ENCODE assay signal across 9 cellular contexts in the genomic region with DNA sequence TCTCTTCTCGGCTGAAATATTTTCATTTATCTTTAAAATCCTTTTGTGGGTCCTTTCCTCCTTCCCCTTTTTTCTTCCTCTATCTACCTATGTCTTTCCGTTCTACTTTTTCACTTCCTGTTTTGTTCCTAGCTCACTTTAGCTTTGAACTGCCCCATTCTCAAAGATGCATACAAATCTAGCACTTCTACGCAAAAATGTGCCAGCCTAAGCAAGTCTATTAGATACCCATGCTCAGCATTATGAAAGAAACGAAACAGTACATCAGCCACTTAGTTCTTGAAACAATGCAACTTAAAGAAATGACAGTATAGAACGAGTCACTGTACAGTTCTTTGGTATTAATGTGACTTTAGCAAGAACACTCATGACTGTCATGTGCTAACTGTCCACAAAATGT. TPM values are rescaled to one million over a fixed set of nuclear protein-coding genes. Genes with fewer than 3 reads are reported as not detected.
DNase-seq lines count a peak whose midpoint lies in the region; ATAC-seq and TF ChIP-seq lines count a peak whose summit lies in the region.
"Had no signal": no experiment of that assay in that cellular context is flagged by ENCODE, and none has a peak within 500 bp of the region (broad histone marks: within the 10 kb centered on the region; RNA-seq: fewer than 3 reads in every experiment).

No MANE protein-coding gene starts in this region.

- no peaks in the 10 kb centered on the region for H3K4me1 Mint-ChIP-seq in natural killer cell treated with Interleukin-12 subunit alpha and Interleukin-12 subunit beta and Interleukin-15 and Interleukin-18, amount 100 ng/mL, for 72 hours (ENCODE audit: low read depth in 2 of 2)

- TF ChIP-seq POLR2A in testis (IDR thresholded peaks at IDR 0.05) (no peak), sigmoid colon (IDR thresholded peaks at IDR 0.05) (no peak)

- H3K4me2 ChIP-seq in OCI-LY3 (ENCODE audit: low read length) = peak overlapping the region; percentile 62

- H3K4me3 Mint-ChIP-seq in natural killer cell treated with Interleukin-12 subunit alpha and Interleukin-12 subunit beta and Interleukin-15 and Interleukin-18, amount 100 ng/mL, for 72 hours = no peak overlapping the region

- 84 to 90% methylated on average over 5 of the region's 5 CpGs for WGBS in testis, 2 donors
- 55 to 83% methylated on average over 5 of the region's 5 CpGs for WGBS in sigmoid colon, 2 donors

- no peak overlapping the region for H2AFZ ChIP-seq in OCI-LY3 (ENCODE audit: low read depth, low read length)

- ATAC-seq in GM19324 (IDR thresholded peaks at IDR 0.05; ENCODE audit: low FRiP score, unreplicated experiment) = peak; percentile 64
- peak; percentile 36 for ATAC-seq in HG03039 (IDR thresholded peaks at IDR 0.05; ENCODE audit: unreplicated experiment)
- no peak for ATAC-seq in natural killer cell treated with Interleukin-12 subunit alpha and Interleukin-12 subunit beta and Interleukin-15 and Interleukin-18, amount 100 ng/mL, for 72 hours

- H3K9me3 Mint-ChIP-seq in natural killer cell treated with Interleukin-12 subunit alpha and Interleukin-12 subunit beta and Interleukin-15 and Interleukin-18, amount 100 ng/mL, for 72 hours = no peaks in the 10 kb centered on the region

- H3K4me3 ChIP-seq in OCI-LY3 (ENCODE audit: low read length) = peak overlapping the region; percentile 35; the same call in 1 of the 2 replicates
- no peak overlapping the region for H3K4me3 ChIP-seq in testis
- no peak overlapping the region for H3K4me3 ChIP-seq in sigmoid colon
- H3K4me3 ChIP-seq: heart left ventricle had no signal

- intact Hi-C loops in testis (cut with DNase I; ENCODE audit: low total_unique reads) (no loop called here), sigmoid colon (cut with DNase I) (no loop called here)

- no peaks in the 10 kb centered on the region for H4K20me1 ChIP-seq in OCI-LY3 (ENCODE audit: insufficient read depth, low read length)

- H3K79me2 ChIP-seq in OCI-LY3 (ENCODE audit: low read length) = no peaks in the 10 kb centered on the region

- H3K27me3 Mint-ChIP-seq in natural killer cell treated with Interleukin-12 subunit alpha and Interleukin-12 subunit beta and Interleukin-15 and Interleukin-18, amount 100 ng/mL, for 72 hours = peaks cover 0 to 8% of the 10 kb centered on the region in 2 donors

- TF ChIP-seq CTCF in OCI-LY3 (IDR thresholded peaks at IDR 0.05; ENCODE audit: low read depth, low read length) = no peak
- no peak for TF ChIP-seq CTCF in testis (IDR thresholded peaks at IDR 0.05)
- no peak for TF ChIP-seq CTCF in sigmoid colon (IDR thresholded peaks at IDR 0.05)

- H3K4me1 ChIP-seq in OCI-LY3 (ENCODE audit: low read length) (peaks cover 52% of the 10 kb centered on the region), testis (no peaks in the 10 kb centered on the region), sigmoid colon (no peaks in the 10 kb centered on the region)

- no peak overlapping the region for H3K27ac Mint-ChIP-seq in natural killer cell treated with Interleukin-12 subunit alpha and Interleukin-12 subunit beta and Interleukin-15 and Interleukin-18, amount 100 ng/mL, for 72 hours

- H3K27me3 ChIP-seq in OCI-LY3 (ENCODE audit: low read depth, low read length) (no peaks in the 10 kb centered on the region), testis (no peaks in the 10 kb centered on the region), sigmoid colon (no peaks in the 10 kb centered on the region)
- H3K27me3 ChIP-seq: heart left ventricle had no signal

- H3K36me3 ChIP-seq in OCI-LY3 (replicated peaks; ENCODE audit: low read depth, low read length) = peaks cover 5% of the 10 kb centered on the region
- H3K36me3 ChIP-seq in testis (ENCODE audit: low read depth, missing control alignments) = no peaks in the 10 kb centered on the region
- H3K36me3 ChIP-seq in sigmoid colon = no peaks in the 10 kb centered on the region
- H3K36me3 ChIP-seq: heart left ventricle had no signal

- DNase-seq in AML-193 (lab: John Stamatoyannopoulos, UW) = peak; percentile 80 to 81
- DNase-seq in amygdala (lab: John Stamatoyannopoulos, UW) = no peak
- no peak for DNase-seq in natural killer cell treated with Interleukin-12 subunit alpha and Interleukin-12 subunit beta and Interleukin-15 and Interleukin-18, amount 100 ng/mL, for 72 hours (ENCODE audit: low spot score)
- DNase-seq in testis = no peak
- DNase-seq in sigmoid colon = no peak
- DNase-seq: heart left ventricle had no signal

- no peaks in the 10 kb centered on the region for H3K36me3 Mint-ChIP-seq in natural killer cell treated with Interleukin-12 subunit alpha and Interleukin-12 subunit beta and Interleukin-15 and Interleukin-18, amount 100 ng/mL, for 72 hours

- TF ChIP-seq EP300 in sigmoid colon (IDR thresholded peaks at IDR 0.05) = no peak

- peak overlapping the region; percentile 33; the same call in 1 of the 2 replicates for H3K9ac ChIP-seq in OCI-LY3 (ENCODE audit: low read length)

- H3K27ac ChIP-seq in OCI-LY3 (ENCODE audit: low read length) (peak overlapping the region; percentile 84), testis (no peak overlapping the region), sigmoid colon (no peak overlapping the region)

- H3K9me3 ChIP-seq in OCI-LY3 (ENCODE audit: insufficient read depth, low read length) = no peaks in the 10 kb centered on the region
- no peaks in the 10 kb centered on the region for H3K9me3 ChIP-seq in testis
- H3K9me3 ChIP-seq in sigmoid colon = no peaks in the 10 kb centered on the region

RNA-seq across cellular contexts. Expression of a gene that starts 47.3 kb away (rescaled TPM):
- total RNA-seq in natural killer cell treated with Interleukin-12 subunit alpha and Interleukin-12 subunit beta and Interleukin-15 and Interleukin-18, amount 100 ng/mL, for 72 hours = 1 to 10 TPM in 1 of 2 donors, under 1 TPM in 1; 0.74 to 1.1 TPM
- total RNA-seq in testis = 10 to 100 TPM; 26.6 to 32.7 TPM
- polyA plus RNA-seq in testis (ENCODE audit: insufficient read depth, low read depth, low replicate concordance) = 21.5 TPM
- 10 to 100 TPM; 43.1 to 67.1 (median 54.0) TPM for total RNA-seq in sigmoid colon
- 10 to 100 TPM; 30.0 to 64.3 (median 42.5) TPM for polyA plus RNA-seq in sigmoid colon

Comparison
In these comparisons a context has a peak if more than half of its experiments do, and no peak if none do; other contexts are left out.
1. DNase-seq: peak in AML-193 (2 of 2); none in amygdala (0 of 56), natural killer cell treated with Interleukin-12 subunit alpha and Interleukin-12 subunit beta and Interleukin-15 and Interleukin-18, amount 100 ng/mL, for 72 hours (single experiment), testis (single experiment) and sigmoid colon (single experiment).
2. ATAC-seq: peak in GM19324 (single experiment) and HG03039 (single experiment); none in natural killer cell treated with Interleukin-12 subunit alpha and Interleukin-12 subunit beta and Interleukin-15 and Interleukin-18, amount 100 ng/mL, for 72 hours (0 of 2).
3. RNA of a gene that starts 47.3 kb away (total RNA-seq): 43.1 to 67.1 TPM in sigmoid colon and 26.6 to 32.7 TPM in testis; 0.74 to 1.1 TPM in natural killer cell treated with Interleukin-12 subunit alpha and Interleukin-12 subunit beta and Interleukin-15 and Interleukin-18, amount 100 ng/mL, for 72 hours; every median in the first group is over 10 times any median in the second.